8 cellular contexts compared by ENCODE assay signal in the genomic region with DNA sequence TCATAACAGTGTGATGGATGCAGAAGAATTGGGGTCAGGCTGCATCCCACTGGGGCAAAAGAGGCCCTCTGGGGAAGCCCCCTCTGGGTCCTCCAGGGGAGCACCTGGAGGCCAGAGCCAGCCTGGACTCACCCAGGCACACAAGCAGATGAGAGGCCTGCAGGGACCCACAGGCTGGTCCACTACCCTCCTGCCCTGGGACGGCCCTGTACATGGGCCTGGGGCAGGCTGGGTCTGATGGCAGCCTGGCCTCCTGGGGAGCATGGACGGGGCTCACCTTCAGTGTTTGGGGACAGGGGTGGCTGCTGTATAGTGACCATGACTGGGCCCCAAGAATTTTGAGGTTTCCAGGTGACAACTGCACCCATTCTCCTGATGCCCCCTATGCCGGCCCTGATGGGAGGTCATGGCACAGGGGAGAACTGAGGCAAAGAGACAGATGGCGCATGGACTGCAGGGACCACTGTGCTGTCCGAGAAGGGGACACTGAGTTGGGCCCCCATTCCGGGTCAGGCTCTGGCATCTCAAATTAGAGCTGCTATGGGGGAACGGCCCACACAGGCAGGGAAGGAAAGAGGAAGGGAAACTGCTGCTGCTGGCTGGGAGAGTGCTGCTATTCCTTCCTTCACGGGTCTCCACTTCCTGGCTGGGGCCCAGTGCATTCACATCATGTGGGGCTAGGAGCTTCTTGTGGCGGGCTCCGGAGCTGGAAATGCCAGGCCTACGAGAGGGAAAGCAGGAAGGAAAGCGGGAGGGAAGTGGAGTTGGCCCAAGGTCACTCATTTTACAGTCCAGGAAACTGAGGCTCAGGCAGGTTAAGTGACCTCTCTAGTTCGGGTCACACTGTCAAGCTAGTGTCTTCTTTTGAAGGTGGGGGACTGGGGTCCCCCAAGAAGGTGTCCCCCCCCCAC. TPM values are rescaled to one million over a fixed set of nuclear protein-coding genes. Genes with fewer than 3 reads are reported as not detected.
DNase-seq lines count a peak whose midpoint lies in the region; ATAC-seq lines count a peak whose summit lies in the region.

No MANE protein-coding gene starts in this region.

- H3K27me3 Mint-ChIP-seq in activated naive CD4-positive, alpha-beta T cell treated with anti-CD3 and anti-CD28 coated beads, Interleukin-2, amount 10 ng/mL, durations not matched to agents 7 days and 5 days = no peaks in the 10 kb centered on the region
- no peaks in the 10 kb centered on the region for H3K27me3 Mint-ChIP-seq in naive thymus-derived CD4-positive, alpha-beta T cell

- H3K9ac ChIP-seq in SK-N-MC (ENCODE audit: insufficient read length) = peak overlapping the region; percentile 87

- 49 to 60% methylated on average over 13 of the region's 13 CpGs for WGBS in esophagus, 2 donors

- H3K36me3 ChIP-seq in SK-N-MC (ENCODE audit: insufficient read depth, low read length) (no peaks in the 10 kb centered on the region), esophagus (ENCODE audit: control insufficient read depth in 2 of 2, insufficient read depth in 2 of 2, low read length in 1 of 2) (no peaks in the 10 kb centered on the region)
- H3K36me3 ChIP-seq in naive thymus-derived CD4-positive, alpha-beta T cell (ENCODE audit: control insufficient read depth in 2 of 3, insufficient read depth in 3 of 3, low read length in 3 of 3) = no peaks in the 10 kb centered on the region

- H3K27me3 ChIP-seq in esophagus (ENCODE audit: control insufficient read depth in 1 of 2, insufficient read depth in 2 of 2, low read length in 2 of 2) = no peaks in the 10 kb centered on the region
- H3K27me3 ChIP-seq in naive thymus-derived CD4-positive, alpha-beta T cell (ENCODE audit: control insufficient read depth in 2 of 2, insufficient read depth in 2 of 2, low read length in 2 of 2) = no peaks in the 10 kb centered on the region

- peaks cover 17% of the 10 kb centered on the region for H3K9me3 Mint-ChIP-seq in activated naive CD4-positive, alpha-beta T cell treated with anti-CD3 and anti-CD28 coated beads, Interleukin-2, amount 10 ng/mL, durations not matched to agents 7 days and 5 days
- peaks cover 0 to 14% (median 0%) of the 10 kb centered on the region in 11 donors for H3K9me3 Mint-ChIP-seq in naive thymus-derived CD4-positive, alpha-beta T cell

- POLR2A ChIA-PET in naive thymus-derived CD4-positive, alpha-beta T cell (lab: Charles Lee) = interaction anchor here (0.6 to 6.4 kb wide), 19 partner anchors 11 to 129 kb away, joined by 3 to 60 read pairs (median 5); a partner anchor contains a TSS

- H3K4me3 ChIP-seq in SK-N-MC (peak overlapping the region; percentile 85), esophagus (ENCODE audit: low read depth in 1 of 2, low read length in 2 of 2) (peak overlapping the region; percentile 47 to 53)
- H3K4me3 ChIP-seq in naive thymus-derived CD4-positive, alpha-beta T cell (ENCODE audit: low read length) = peak overlapping the region; percentile 72

- H3K4me1 ChIP-seq in esophagus (ENCODE audit: control insufficient read depth in 2 of 2, insufficient read depth in 2 of 2, low read length in 1 of 2) = peaks cover 9 to 24% of the 10 kb centered on the region in 2 donors
- peaks cover 41 to 50% of the 10 kb centered on the region in 2 donors for H3K4me1 ChIP-seq in naive thymus-derived CD4-positive, alpha-beta T cell (ENCODE audit: control insufficient read depth in 2 of 2, insufficient read depth in 2 of 2, low read length in 2 of 2)

- ATAC-seq in naive thymus-derived CD4-positive, alpha-beta T cell = no peak

- H3K27ac Mint-ChIP-seq in activated naive CD4-positive, alpha-beta T cell treated with anti-CD3 and anti-CD28 coated beads, Interleukin-2, amount 10 ng/mL, durations not matched to agents 7 days and 5 days = peak overlapping the region; percentile 98
- peak overlapping the region; percentile 93 to 99 (median 96) for H3K27ac Mint-ChIP-seq in naive thymus-derived CD4-positive, alpha-beta T cell

- H3K27ac ChIP-seq in SK-N-MC (peak overlapping the region; percentile 91), esophagus (ENCODE audit: low read depth in 2 of 2, low read length in 1 of 2) (peak overlapping the region; percentile 86 to 94)
- peak overlapping the region; percentile 92 for H3K27ac ChIP-seq in naive thymus-derived CD4-positive, alpha-beta T cell (ENCODE audit: low read depth, low read length)

- DNase-seq in activated naive CD4-positive, alpha-beta T cell treated with anti-CD3 and anti-CD28 coated beads, Interleukin-2, amount 10 ng/mL, durations not matched to agents 7 days and 5 days = peak; percentile 49
- no peak for DNase-seq in activated naive CD4-positive, alpha-beta T cell treated with anti-CD3 and anti-CD28 coated beads, Interleukin-2, amount 50 U/mL, for 16 hours
- DNase-seq in SK-N-MC (ENCODE audit: low read depth, low spot score) = no peak
- DNase-seq in naive thymus-derived CD4-positive, alpha-beta T cell = no peak
- no peak for DNase-seq in stimulated activated CD4-positive, alpha-beta T cell treated with anti-CD3 and anti-CD28 coated beads, Interleukin-2, amount 100 ng/mL, for 48 hours
- DNase-seq in NCI-H226 = no peak
- no peak for DNase-seq in NCI-H2196 (lab: John Stamatoyannopoulos, UW; ENCODE audit: unreplicated experiment)

- CTCF ChIA-PET in activated naive CD4-positive, alpha-beta T cell treated with anti-CD3 and anti-CD28 coated beads, Interleukin-2, amount 10 ng/mL, durations not matched to agents 7 days and 5 days (lab: Charles Lee) = interaction anchor here (0.7 to 1.2 kb wide), 3 partner anchors 11 to 30 kb away, joined by 3 to 7 read pairs (median 4); no protein-coding TSS in a partner anchor
- CTCF ChIA-PET in naive thymus-derived CD4-positive, alpha-beta T cell (lab: Charles Lee) = interaction anchor here (0.9 to 1.1 kb wide), 4 partner anchors 11 to 209 kb away, joined by 3 to 5 read pairs (median 4); no protein-coding TSS in a partner anchor

- peak overlapping the region; percentile 83 for H3K4me3 Mint-ChIP-seq in activated naive CD4-positive, alpha-beta T cell treated with anti-CD3 and anti-CD28 coated beads, Interleukin-2, amount 10 ng/mL, durations not matched to agents 7 days and 5 days
- peak overlapping the region; percentile 83 to 95 (median 88) for H3K4me3 Mint-ChIP-seq in naive thymus-derived CD4-positive, alpha-beta T cell

- H3K9me3 ChIP-seq in SK-N-MC (ENCODE audit: low read depth, low read length) (no peaks in the 10 kb centered on the region), esophagus (ENCODE audit: control insufficient read depth in 2 of 2, insufficient read depth in 1 of 2, low read depth in 1 of 2, low read length in 1 of 2) (peaks cover 2 to 9% of the 10 kb centered on the region in 2 donors)
- H3K9me3 ChIP-seq in naive thymus-derived CD4-positive, alpha-beta T cell (ENCODE audit: control insufficient read depth in 2 of 3, low read length in 3 of 3) = no peaks in the 10 kb centered on the region

- peaks cover 34% of the 10 kb centered on the region for H3K36me3 Mint-ChIP-seq in activated naive CD4-positive, alpha-beta T cell treated with anti-CD3 and anti-CD28 coated beads, Interleukin-2, amount 10 ng/mL, durations not matched to agents 7 days and 5 days
- H3K36me3 Mint-ChIP-seq in naive thymus-derived CD4-positive, alpha-beta T cell = peaks cover 0 to 31% (median 0%) of the 10 kb centered on the region in 5 donors

- intact Hi-C loops in naive thymus-derived CD4-positive, alpha-beta T cell (cut with micrococcal nuclease) = loop anchor here (1.0 to 10.0 kb wide), 11 partner anchors 11 to 977 kb away; a partner anchor contains a TSS

- H3K4me1 Mint-ChIP-seq in activated naive CD4-positive, alpha-beta T cell treated with anti-CD3 and anti-CD28 coated beads, Interleukin-2, amount 10 ng/mL, durations not matched to agents 7 days and 5 days = peaks cover 79% of the 10 kb centered on the region
- peaks cover 47 to 81% (median 75%) of the 10 kb centered on the region in 7 donors for H3K4me1 Mint-ChIP-seq in naive thymus-derived CD4-positive, alpha-beta T cell

RNA-seq across cellular contexts. Expression of a gene that starts 1.5 kb away (rescaled TPM):
- polyA plus RNA-seq in esophagus = 10 to 100 TPM; 19.6 to 30.7 TPM
- total RNA-seq in naive thymus-derived CD4-positive, alpha-beta T cell = 10 to 100 TPM; 43.0 to 90.0 (median 54.1) TPM
- polyA plus RNA-seq in naive thymus-derived CD4-positive, alpha-beta T cell = 10 to 100 TPM; 59.2 to 75.6 TPM

RNA-seq across cellular contexts. Expression of a gene that starts 36.0 kb away (rescaled TPM):
- 1 to 10 TPM in 1 of 2 donors, under 1 TPM in 1; 0.83 to 1.9 TPM for polyA plus RNA-seq in esophagus
- 10 to 100 TPM; 62.8 to 83.5 (median 68.7) TPM for total RNA-seq in naive thymus-derived CD4-positive, alpha-beta T cell
- 100 to 1,000 TPM; 186 to 315 TPM for polyA plus RNA-seq in naive thymus-derived CD4-positive, alpha-beta T cell

RNA-seq across cellular contexts. Expression of a gene that starts 39.5 kb away (rescaled TPM):
- polyA plus RNA-seq in esophagus = 10 to 100 TPM; 14.9 to 21.7 TPM
- 100 to 1,000 TPM in 2 of 5 experiments, 10 to 100 TPM in 3; 30.7 to 163 (median 64.7) TPM for total RNA-seq in naive thymus-derived CD4-positive, alpha-beta T cell
- polyA plus RNA-seq in naive thymus-derived CD4-positive, alpha-beta T cell = 100 to 1,000 TPM; 113 to 133 TPM

Comparison
In these comparisons a context has a peak if more than half of its experiments do, and no peak if none do; other contexts are left out.
1. RNA of a gene that starts 36.0 kb away (polyA plus RNA-seq): 186 to 315 TPM in naive thymus-derived CD4-positive, alpha-beta T cell; 0.83 to 1.9 TPM in esophagus; every median in the first group is over 10 times any median in the second.
2. RNA of a gene that starts 39.5 kb away (polyA plus RNA-seq): 113 to 133 TPM in naive thymus-derived CD4-positive, alpha-beta T cell; 14.9 to 21.7 TPM in esophagus; every median in the first group is over 4 times any median in the second.
3. Peak in every context shown above with its lines, with median percentiles within 50 percentile points of each other: H3K27ac ChIP-seq and H3K4me3 ChIP-seq.